22 cellular contexts compared by ENCODE assay signal in genomic region chr11:113034591-113034990, GRCh38.
DNase-seq lines count a peak whose midpoint lies in the region; ATAC-seq, FAIRE-seq and TF ChIP-seq lines count a peak whose summit lies in the region.
"Had no signal": no experiment of that assay in that cellular context is flagged by ENCODE, and none has a peak within 500 bp of the region (broad histone marks: within the 10 kb centered on the region; RNA-seq: fewer than 3 reads in every experiment).

No MANE protein-coding gene starts in this region.

- H3K36me3 Mint-ChIP-seq in CD8-positive, alpha-beta memory T cell = no peaks in the 10 kb centered on the region
- H3K36me3 Mint-ChIP-seq: CD4-positive, alpha-beta memory T cell had no signal

- H2AFZ ChIP-seq in neural cell (ENCODE audit: low read depth, low read length) = no peak overlapping the region

- no peak overlapping the region for H3K4me3 ChIP-seq in AG10803 (ENCODE audit: low read length)
- peak overlapping the region; percentile 7; the same call in 1 of the 2 replicates for H3K4me3 ChIP-seq in SK-N-MC
- no peak overlapping the region for H3K4me3 ChIP-seq in bronchial epithelial cell (ENCODE audit: low read depth, low read length)
- H3K4me3 ChIP-seq in neural cell (ENCODE audit: low read length) = peak overlapping the region; percentile 32
- no peak overlapping the region for H3K4me3 ChIP-seq in CD8-positive, alpha-beta memory T cell (ENCODE audit: low read length)
- H3K4me3 ChIP-seq: A549; BLaER1 treated with 17β-estradiol and CSF1 and Interleukin-3, amounts not matched to agents 10 nM and 100 nM had no signal

- no peaks in the 10 kb centered on the region for H3K9me3 Mint-ChIP-seq in CD8-positive, alpha-beta memory T cell

- no peaks in the 10 kb centered on the region for H3K4me1 ChIP-seq in CD8-positive, alpha-beta memory T cell (ENCODE audit: insufficient read depth, low read length)
- H3K4me1 ChIP-seq: A549; BLaER1 treated with 17β-estradiol and CSF1 and Interleukin-3, amounts not matched to agents 10 nM and 100 nM had no signal

- no peaks in the 10 kb centered on the region for H3K4me1 Mint-ChIP-seq in CD8-positive, alpha-beta memory T cell
- H3K4me1 Mint-ChIP-seq: CD4-positive, alpha-beta memory T cell; IgD-negative memory B cell had no signal

- no peak for ATAC-seq in esophagus mucosa
- ATAC-seq: A549, Panc1 had no signal

- H3K27me3 ChIP-seq in bronchial epithelial cell (ENCODE audit: control insufficient read depth, insufficient read depth, low read length) = no peaks in the 10 kb centered on the region
- H3K27me3 ChIP-seq in neural cell (ENCODE audit: insufficient read depth, low read depth, low read length) = no peaks in the 10 kb centered on the region
- no peaks in the 10 kb centered on the region for H3K27me3 ChIP-seq in CD8-positive, alpha-beta memory T cell (ENCODE audit: insufficient read depth, low read length, poor library complexity, severe bottlenecking)
- H3K27me3 ChIP-seq: BLaER1 treated with 17β-estradiol and CSF1 and Interleukin-3, amounts not matched to agents 10 nM and 100 nM had no signal

- TF ChIP-seq RAD21 in neural cell (conservative IDR thresholded peaks at IDR 0.05) = no peak

- H3K79me2 ChIP-seq in neural cell (replicated peaks; ENCODE audit: insufficient read depth, low read length) = peaks cover 33% of the 10 kb centered on the region

- no peaks in the 10 kb centered on the region for H3K36me3 ChIP-seq in SK-N-MC (ENCODE audit: insufficient read depth, low read length)
- no peaks in the 10 kb centered on the region for H3K36me3 ChIP-seq in bronchial epithelial cell (ENCODE audit: control insufficient read depth, insufficient read depth, low read length)
- H3K36me3 ChIP-seq in neural cell (ENCODE audit: insufficient read depth, low read length) = no peaks in the 10 kb centered on the region
- no peaks in the 10 kb centered on the region for H3K36me3 ChIP-seq in CD8-positive, alpha-beta memory T cell (ENCODE audit: insufficient read depth, low read length)
- H3K36me3 ChIP-seq: BLaER1 treated with 17β-estradiol and CSF1 and Interleukin-3, amounts not matched to agents 10 nM and 100 nM had no signal

- H3K4me3 Mint-ChIP-seq in CD8-positive, alpha-beta memory T cell = no peak overlapping the region
- H3K4me3 Mint-ChIP-seq: CD4-positive, alpha-beta memory T cell; IgD-negative memory B cell had no signal

- H3K9me2 ChIP-seq in neural cell (ENCODE audit: insufficient read depth, low read length) = no peaks in the 10 kb centered on the region

- CTCF ChIA-PET in CD8-positive, alpha-beta memory T cell (lab: Charles Lee) = no interaction called here

- no peak for TF ChIP-seq EP300 in neural cell (conservative IDR thresholded peaks at IDR 0.05; ENCODE audit: poor library complexity, severe bottlenecking)

- H3K9ac ChIP-seq in SK-N-MC (ENCODE audit: insufficient read length) (no peak overlapping the region), neural cell (ENCODE audit: low read length) (no peak overlapping the region)
- H3K9ac ChIP-seq: BLaER1 treated with 17β-estradiol and CSF1 and Interleukin-3, amounts not matched to agents 10 nM and 100 nM had no signal

- TF ChIP-seq CTCF in AG10803 (conservative IDR thresholded peaks at IDR 0.05; ENCODE audit: low read length) (no peak), bronchial epithelial cell (IDR thresholded peaks at IDR 0.05; ENCODE audit: insufficient read depth, low read length, severe bottlenecking) (no peak), neural cell (IDR thresholded peaks at IDR 0.05; ENCODE audit: poor library complexity, severe bottlenecking) (no peak)

- peaks cover 20% of the 10 kb centered on the region for H4K20me1 ChIP-seq in neural cell (ENCODE audit: insufficient read depth)
- H4K20me1 ChIP-seq: BLaER1 treated with 17β-estradiol and CSF1 and Interleukin-3, amounts not matched to agents 10 nM and 100 nM had no signal

- DNase-seq in AG10803 (ENCODE audit: low read depth) = peak; percentile 33
- DNase-seq in SK-N-MC (ENCODE audit: low read depth, low spot score) = peak; percentile 45
- DNase-seq in bronchial epithelial cell (ENCODE audit: low read depth) = peak; percentile 21
- no peak for DNase-seq in ecto neural progenitor cell (ENCODE audit: low spot score)
- no peak for DNase-seq in AG08396 (ENCODE audit: low spot score)
- DNase-seq in CD8-positive, alpha-beta memory T cell = no peak
- DNase-seq: CD4-positive, alpha-beta memory T cell; DND-41; NCI-H1694; NCI-H2171; NCI-H345; NCI-H524; NCI-H774; NK-92 treated with Interleukin-12 subunit alpha and Interleukin-12 subunit beta, amount 100 ng/mL, for 24 hours had no signal

- peaks cover 0 to 4% of the 10 kb centered on the region in 2 donors for H3K27me3 Mint-ChIP-seq in CD8-positive, alpha-beta memory T cell
- H3K27me3 Mint-ChIP-seq: IgD-negative memory B cell had no signal

- H3K27ac ChIP-seq in SK-N-MC (peak overlapping the region; percentile 38), neural cell (ENCODE audit: low read length) (peak overlapping the region; percentile 22)
- no peak overlapping the region for H3K27ac ChIP-seq in CD8-positive, alpha-beta memory T cell (ENCODE audit: low read depth, low read length)
- H3K27ac ChIP-seq: A549; BLaER1 treated with 17β-estradiol and CSF1 and Interleukin-3, amounts not matched to agents 10 nM and 100 nM had no signal

- no peak overlapping the region for H3K27ac Mint-ChIP-seq in CD8-positive, alpha-beta memory T cell
- H3K27ac Mint-ChIP-seq: CD4-positive, alpha-beta memory T cell; IgD-negative memory B cell had no signal

- POLR2A ChIA-PET in CD8-positive, alpha-beta memory T cell (lab: Charles Lee) = no interaction called here

- FAIRE-seq in bronchial epithelial cell (lab: Jason Lieb, UNC) = no peak
- FAIRE-seq: A549, GM12891, H54 had no signal

- H3K4me2 ChIP-seq in neural cell (ENCODE audit: low read length) = no peak overlapping the region
- H3K4me2 ChIP-seq: A549; BLaER1 treated with 17β-estradiol and CSF1 and Interleukin-3, amounts not matched to agents 10 nM and 100 nM had no signal

- peaks cover 8% of the 10 kb centered on the region for H3F3A ChIP-seq in neural cell (ENCODE audit: insufficient read depth, low read length, poor library complexity, severe bottlenecking)

- H3K9me3 ChIP-seq in SK-N-MC (ENCODE audit: low read depth, low read length) = no peaks in the 10 kb centered on the region
- no peaks in the 10 kb centered on the region for H3K9me3 ChIP-seq in neural cell (ENCODE audit: low read length)
- no peaks in the 10 kb centered on the region for H3K9me3 ChIP-seq in CD8-positive, alpha-beta memory T cell (ENCODE audit: low read length)
- H3K9me3 ChIP-seq: A549; BLaER1 treated with 17β-estradiol and CSF1 and Interleukin-3, amounts not matched to agents 10 nM and 100 nM had no signal

TF ChIP-seq in neural cell, 6 proteins besides CTCF, POLR2A, EP300 and RAD21:
- TF ChIP-seq EZH2 (IDR thresholded peaks at IDR 0.05; ENCODE audit: borderline replicate concordance, insufficient read depth, low read length, poor library complexity, severe bottlenecking) = no peak
TF ChIP-seq in neural cell: peak in this region for 0.

Comparison
In these comparisons a context has a peak if more than half of its experiments do, and no peak if none do; other contexts are left out.
1. DNase-seq: peak in AG10803 (single experiment), SK-N-MC (single experiment) and bronchial epithelial cell (single experiment); none in ecto neural progenitor cell (single experiment), AG08396 (single experiment) and CD8-positive, alpha-beta memory T cell (0 of 5).
2. H3K4me3 ChIP-seq: peak in SK-N-MC (single experiment) and neural cell (single experiment); none in AG10803 (single experiment), bronchial epithelial cell (single experiment) and CD8-positive, alpha-beta memory T cell (single experiment).